1 cellular context compared by ENCODE assay signal in genomic region chr6:26026833-26027490, GRCh38.
TF ChIP-seq lines count a peak whose summit lies in the region.

No MANE protein-coding gene starts in this region.

TF ChIP-seq in HEK293, 187 proteins besides CTCF, POLR2A, EP300 and RAD21 (continued from another document and continues in another):
- peak; percentile 61 for TF ChIP-seq ZNF146 (tag by site-specific recombination; IDR thresholded peaks at IDR 0.05)
- peak; percentile 98 for TF ChIP-seq SP3 (tag by site-specific recombination; IDR thresholded peaks at IDR 0.05)
- peak; percentile 80 for TF ChIP-seq SP7 (tag by site-specific recombination; IDR thresholded peaks at IDR 0.05)
- TF ChIP-seq, protein P1, sequence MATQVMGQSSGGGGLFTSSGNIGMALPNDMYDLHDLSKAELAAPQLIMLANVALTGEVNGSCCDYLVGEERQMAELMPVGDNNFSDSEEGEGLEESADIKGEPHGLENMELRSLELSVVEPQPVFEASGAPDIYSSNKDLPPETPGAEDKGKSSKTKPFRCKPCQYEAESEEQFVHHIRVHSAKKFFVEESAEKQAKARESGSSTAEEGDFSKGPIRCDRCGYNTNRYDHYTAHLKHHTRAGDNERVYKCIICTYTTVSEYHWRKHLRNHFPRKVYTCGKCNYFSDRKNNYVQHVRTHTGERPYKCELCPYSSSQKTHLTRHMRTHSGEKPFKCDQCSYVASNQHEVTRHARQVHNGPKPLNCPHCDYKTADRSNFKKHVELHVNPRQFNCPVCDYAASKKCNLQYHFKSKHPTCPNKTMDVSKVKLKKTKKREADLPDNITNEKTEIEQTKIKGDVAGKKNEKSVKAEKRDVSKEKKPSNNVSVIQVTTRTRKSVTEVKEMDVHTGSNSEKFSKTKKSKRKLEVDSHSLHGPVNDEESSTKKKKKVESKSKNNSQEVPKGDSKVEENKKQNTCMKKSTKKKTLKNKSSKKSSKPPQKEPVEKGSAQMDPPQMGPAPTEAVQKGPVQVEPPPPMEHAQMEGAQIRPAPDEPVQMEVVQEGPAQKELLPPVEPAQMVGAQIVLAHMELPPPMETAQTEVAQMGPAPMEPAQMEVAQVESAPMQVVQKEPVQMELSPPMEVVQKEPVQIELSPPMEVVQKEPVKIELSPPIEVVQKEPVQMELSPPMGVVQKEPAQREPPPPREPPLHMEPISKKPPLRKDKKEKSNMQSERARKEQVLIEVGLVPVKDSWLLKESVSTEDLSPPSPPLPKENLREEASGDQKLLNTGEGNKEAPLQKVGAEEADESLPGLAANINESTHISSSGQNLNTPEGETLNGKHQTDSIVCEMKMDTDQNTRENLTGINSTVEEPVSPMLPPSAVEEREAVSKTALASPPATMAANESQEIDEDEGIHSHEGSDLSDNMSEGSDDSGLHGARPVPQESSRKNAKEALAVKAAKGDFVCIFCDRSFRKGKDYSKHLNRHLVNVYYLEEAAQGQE (tag by site-specific recombination; IDR thresholded peaks at IDR 0.05), result no peak; the same call in 1 of the 2 replicates
- TF ChIP-seq KLF7 (tag by site-specific recombination; IDR thresholded peaks at IDR 0.05; ENCODE audit: borderline replicate concordance), result peak; percentile 49; the same call in 1 of the 2 replicates
- TF ChIP-seq ZNF169 (tag by site-specific recombination; IDR thresholded peaks at IDR 0.05), result no peak
- TF ChIP-seq WT1 (tag by site-specific recombination; IDR thresholded peaks at IDR 0.05), result peak; percentile 86
- TF ChIP-seq ZNF555 (tag by site-specific recombination; conservative IDR thresholded peaks at IDR 0.05), result no peak
- TF ChIP-seq, protein P2, sequence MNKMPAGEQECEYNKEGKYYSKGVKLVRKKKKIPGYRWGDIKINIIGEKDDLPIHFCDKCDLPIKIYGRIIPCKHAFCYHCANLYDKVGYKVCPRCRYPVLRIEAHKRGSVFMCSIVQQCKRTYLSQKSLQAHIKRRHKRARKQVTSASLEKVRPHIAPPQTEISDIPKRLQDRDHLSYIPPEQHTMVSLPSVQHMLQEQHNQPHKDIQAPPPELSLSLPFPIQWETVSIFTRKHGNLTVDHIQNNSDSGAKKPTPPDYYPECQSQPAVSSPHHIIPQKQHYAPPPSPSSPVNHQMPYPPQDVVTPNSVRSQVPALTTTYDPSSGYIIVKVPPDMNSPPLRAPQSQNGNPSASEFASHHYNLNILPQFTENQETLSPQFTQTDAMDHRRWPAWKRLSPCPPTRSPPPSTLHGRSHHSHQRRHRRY (tag by site-specific recombination; IDR thresholded peaks at IDR 0.05), result peak; percentile 73; the same call in 1 of the 2 replicates
- TF ChIP-seq, protein P3, sequence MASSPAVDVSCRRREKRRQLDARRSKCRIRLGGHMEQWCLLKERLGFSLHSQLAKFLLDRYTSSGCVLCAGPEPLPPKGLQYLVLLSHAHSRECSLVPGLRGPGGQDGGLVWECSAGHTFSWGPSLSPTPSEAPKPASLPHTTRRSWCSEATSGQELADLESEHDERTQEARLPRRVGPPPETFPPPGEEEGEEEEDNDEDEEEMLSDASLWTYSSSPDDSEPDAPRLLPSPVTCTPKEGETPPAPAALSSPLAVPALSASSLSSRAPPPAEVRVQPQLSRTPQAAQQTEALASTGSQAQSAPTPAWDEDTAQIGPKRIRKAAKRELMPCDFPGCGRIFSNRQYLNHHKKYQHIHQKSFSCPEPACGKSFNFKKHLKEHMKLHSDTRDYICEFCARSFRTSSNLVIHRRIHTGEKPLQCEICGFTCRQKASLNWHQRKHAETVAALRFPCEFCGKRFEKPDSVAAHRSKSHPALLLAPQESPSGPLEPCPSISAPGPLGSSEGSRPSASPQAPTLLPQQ (tag by site-specific recombination; IDR thresholded peaks at IDR 0.05), result peak; percentile 78
- TF ChIP-seq SCRT1 (tag by site-specific recombination; IDR thresholded peaks at IDR 0.05; ENCODE audit: borderline replicate concordance), result no peak
- no peak; the same call in 1 of the 2 replicates for TF ChIP-seq ZBTB11 (tag by site-specific recombination; conservative IDR thresholded peaks at IDR 0.05; ENCODE audit: low read depth)
- TF ChIP-seq ZNF121 (tag by site-specific recombination; IDR thresholded peaks at IDR 0.05), result peak; percentile 72; the same call in 1 of the 2 replicates
- peak; percentile 69 for TF ChIP-seq PRDM1 (tag by site-specific recombination; IDR thresholded peaks at IDR 0.05)
- peak; percentile 51 for TF ChIP-seq PRDM10 (tag by site-specific recombination; IDR thresholded peaks at IDR 0.05)
- TF ChIP-seq ZNF664 (tag by site-specific recombination; IDR thresholded peaks at IDR 0.05), result 0 out of 2 replicates have a peak, but pooled peaks have one; percentile 18
- peak; percentile 54 for TF ChIP-seq ZNF623 (tag by site-specific recombination; IDR thresholded peaks at IDR 0.05)
- TF ChIP-seq, protein P4, sequence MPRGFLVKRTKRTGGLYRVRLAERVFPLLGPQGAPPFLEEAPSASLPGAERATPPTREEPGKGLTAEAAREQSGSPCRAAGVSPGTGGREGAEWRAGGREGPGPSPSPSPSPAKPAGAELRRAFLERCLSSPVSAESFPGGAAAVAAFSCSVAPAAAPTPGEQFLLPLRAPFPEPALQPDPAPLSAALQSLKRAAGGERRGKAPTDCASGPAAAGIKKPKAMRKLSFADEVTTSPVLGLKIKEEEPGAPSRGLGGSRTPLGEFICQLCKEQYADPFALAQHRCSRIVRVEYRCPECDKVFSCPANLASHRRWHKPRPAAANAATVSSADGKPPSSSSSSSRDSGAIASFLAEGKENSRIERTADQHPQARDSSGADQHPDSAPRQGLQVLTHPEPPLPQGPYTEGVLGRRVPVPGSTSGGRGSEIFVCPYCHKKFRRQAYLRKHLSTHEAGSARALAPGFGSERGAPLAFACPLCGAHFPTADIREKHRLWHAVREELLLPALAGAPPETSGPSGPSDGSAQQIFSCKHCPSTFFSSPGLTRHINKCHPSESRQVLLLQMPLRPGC (tag by site-specific recombination; IDR thresholded peaks at IDR 0.05), result peak; percentile 91
- peak; percentile 63 for TF ChIP-seq ZNF843 (tag by site-specific recombination; IDR thresholded peaks at IDR 0.05)
- TF ChIP-seq GLIS1 (tag by site-specific recombination; IDR thresholded peaks at IDR 0.05), result no peak
- TF ChIP-seq ZFP41 (tag by site-specific recombination; IDR thresholded peaks at IDR 0.05; ENCODE audit: borderline replicate concordance), result no peak
- TF ChIP-seq, protein P5, sequence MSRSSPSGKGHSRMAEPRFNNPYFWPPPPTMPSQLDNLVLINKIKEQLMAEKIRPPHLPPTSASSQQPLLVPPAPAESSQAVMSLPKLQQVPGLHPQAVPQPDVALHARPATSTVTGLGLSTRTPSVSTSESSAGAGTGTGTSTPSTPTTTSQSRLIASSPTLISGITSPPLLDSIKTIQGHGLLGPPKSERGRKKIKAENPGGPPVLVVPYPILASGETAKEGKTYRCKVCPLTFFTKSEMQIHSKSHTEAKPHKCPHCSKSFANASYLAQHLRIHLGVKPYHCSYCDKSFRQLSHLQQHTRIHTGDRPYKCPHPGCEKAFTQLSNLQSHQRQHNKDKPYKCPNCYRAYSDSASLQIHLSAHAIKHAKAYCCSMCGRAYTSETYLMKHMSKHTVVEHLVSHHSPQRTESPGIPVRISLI (tag by site-specific recombination; IDR thresholded peaks at IDR 0.05), result peak; percentile 74; the same call in 1 of the 2 replicates
- TF ChIP-seq, protein P6, sequence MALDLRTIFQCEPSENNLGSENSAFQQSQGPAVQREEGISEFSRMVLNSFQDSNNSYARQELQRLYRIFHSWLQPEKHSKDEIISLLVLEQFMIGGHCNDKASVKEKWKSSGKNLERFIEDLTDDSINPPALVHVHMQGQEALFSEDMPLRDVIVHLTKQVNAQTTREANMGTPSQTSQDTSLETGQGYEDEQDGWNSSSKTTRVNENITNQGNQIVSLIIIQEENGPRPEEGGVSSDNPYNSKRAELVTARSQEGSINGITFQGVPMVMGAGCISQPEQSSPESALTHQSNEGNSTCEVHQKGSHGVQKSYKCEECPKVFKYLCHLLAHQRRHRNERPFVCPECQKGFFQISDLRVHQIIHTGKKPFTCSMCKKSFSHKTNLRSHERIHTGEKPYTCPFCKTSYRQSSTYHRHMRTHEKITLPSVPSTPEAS (tag by site-specific recombination; IDR thresholded peaks at IDR 0.05), result 0 out of 2 replicates have a peak, but pooled peaks have one; percentile 30
- TF ChIP-seq TCF7L2 (IDR thresholded peaks at IDR 0.05; ENCODE audit: borderline replicate concordance, low read depth, low read length), result peak; percentile 65; the same call in 1 of the 2 replicates
- TF ChIP-seq ZNF214 (tag by site-specific recombination; IDR thresholded peaks at IDR 0.05; ENCODE audit: borderline replicate concordance), result no peak
- no peak for TF ChIP-seq ZNF529 (tag by site-specific recombination; IDR thresholded peaks at IDR 0.05; ENCODE audit: insufficient replicate concordance)
- TF ChIP-seq ZFP3 (tag by site-specific recombination; IDR thresholded peaks at IDR 0.05; ENCODE audit: low read depth), result no peak
- no peak for TF ChIP-seq ZNF350 (tag by site-specific recombination; IDR thresholded peaks at IDR 0.05)
- TF ChIP-seq, protein P7, sequence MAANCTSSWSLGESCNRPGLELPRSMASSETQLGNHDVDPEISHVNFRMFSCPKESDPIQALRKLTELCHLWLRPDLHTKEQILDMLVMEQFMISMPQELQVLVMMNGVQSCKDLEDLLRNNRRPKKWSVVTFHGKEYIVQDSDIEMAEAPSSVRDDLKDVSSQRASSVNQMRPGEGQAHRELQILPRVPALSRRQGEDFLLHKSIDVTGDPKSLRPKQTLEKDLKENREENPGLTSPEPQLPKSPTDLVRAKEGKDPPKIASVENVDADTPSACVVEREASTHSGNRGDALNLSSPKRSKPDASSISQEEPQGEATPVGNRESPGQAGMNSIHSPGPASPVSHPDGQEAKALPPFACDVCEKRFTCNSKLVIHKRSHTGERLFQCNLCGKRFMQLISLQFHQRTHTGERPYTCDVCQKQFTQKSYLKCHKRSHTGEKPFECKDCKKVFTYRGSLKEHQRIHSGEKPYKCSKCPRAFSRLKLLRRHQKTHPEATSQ (tag by site-specific recombination; IDR thresholded peaks at IDR 0.05), result no peak
- peak; percentile 75 for TF ChIP-seq ZNF335 (tag by site-specific recombination; conservative IDR thresholded peaks at IDR 0.05)
- no peak for TF ChIP-seq ZNF311 (tag by site-specific recombination; IDR thresholded peaks at IDR 0.05; ENCODE audit: borderline replicate concordance)
- TF ChIP-seq ZNF76 (tag by site-specific recombination; IDR thresholded peaks at IDR 0.05; ENCODE audit: borderline replicate concordance, low read depth), result peak; percentile 61; the same call in 1 of the 2 replicates
- TF ChIP-seq, protein P8, sequence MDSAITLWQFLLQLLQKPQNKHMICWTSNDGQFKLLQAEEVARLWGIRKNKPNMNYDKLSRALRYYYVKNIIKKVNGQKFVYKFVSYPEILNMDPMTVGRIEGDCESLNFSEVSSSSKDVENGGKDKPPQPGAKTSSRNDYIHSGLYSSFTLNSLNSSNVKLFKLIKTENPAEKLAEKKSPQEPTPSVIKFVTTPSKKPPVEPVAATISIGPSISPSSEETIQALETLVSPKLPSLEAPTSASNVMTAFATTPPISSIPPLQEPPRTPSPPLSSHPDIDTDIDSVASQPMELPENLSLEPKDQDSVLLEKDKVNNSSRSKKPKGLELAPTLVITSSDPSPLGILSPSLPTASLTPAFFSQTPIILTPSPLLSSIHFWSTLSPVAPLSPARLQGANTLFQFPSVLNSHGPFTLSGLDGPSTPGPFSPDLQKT (IDR thresholded peaks at IDR 0.05; ENCODE audit: borderline replicate concordance, low read depth, low read length), result 0 out of 2 replicates have a peak, but pooled peaks have one; percentile 62
- no peak; the same call in 1 of the 2 replicates for TF ChIP-seq ZNF776 (tag by site-specific recombination; IDR thresholded peaks at IDR 0.05; ENCODE audit: borderline replicate concordance)
- no peak for TF ChIP-seq HOXA7 (CRISPR knock-in tag; IDR thresholded peaks at IDR 0.05; ENCODE audit: borderline replicate concordance)
